In genomic region chr22:23722724-23723123, GRCh38 we compare ENCODE assay signal across 17 cellular contexts. TPM values are rescaled to one million over a fixed set of nuclear protein-coding genes. Genes with fewer than 3 reads are reported as not detected.
A peak's percentile ranks its signal among the peaks of the same experiment; 100 is the strongest.
DNase-seq lines count a peak whose midpoint lies in the region; ATAC-seq and TF ChIP-seq lines count a peak whose summit lies in the region.
"Had no signal": no experiment of that assay in that cellular context is flagged by ENCODE, and none has a peak within 500 bp of the region (broad histone marks: within the 10 kb centered on the region; RNA-seq: fewer than 3 reads in every experiment).

No MANE protein-coding gene starts in this region.

- no peak overlapping the region for H3K4me3 Mint-ChIP-seq in memory B cell
- H3K4me3 Mint-ChIP-seq: CD14-positive monocyte; CD8-positive, alpha-beta T cell; GM23338; IgD-negative memory B cell had no signal

- no peak overlapping the region for H3K27ac Mint-ChIP-seq in memory B cell
- H3K27ac Mint-ChIP-seq: CD14-positive monocyte; CD8-positive, alpha-beta T cell; GM23338 had no signal

- no peak overlapping the region for H3K9ac ChIP-seq in mesenchymal stem cell (ENCODE audit: low read length)

- TF ChIP-seq CTCF in HEK293 (tag by site-specific recombination; IDR thresholded peaks at IDR 0.05) (no peak), thyroid gland (IDR thresholded peaks at IDR 0.05) (no peak)

- WGBS in thyroid gland, 2 donors = 66 to 84% methylated on average over 2 of the region's 2 CpGs
- WGBS in mesenchymal stem cell = 99% methylated on average over 2 of the region's 2 CpGs

- H3K4me3 ChIP-seq in HEK293 (ENCODE audit: low read depth, low read length) (no peak overlapping the region), thyroid gland (replicated peaks in 1 of 3) (no peak overlapping the region), mesenchymal stem cell (ENCODE audit: insufficient read depth in 1 of 2, low read depth in 1 of 2, low read length in 2 of 2) (no peak overlapping the region)
- H3K4me3 ChIP-seq: GM23338 had no signal

- no peak overlapping the region for H2BK5ac ChIP-seq in mesenchymal stem cell (ENCODE audit: low read depth, low read length, poor library complexity, severe bottlenecking)

- peaks cover 2% of the 10 kb centered on the region for H3K4me1 Mint-ChIP-seq in memory B cell
- H3K4me1 Mint-ChIP-seq: GM23338, IgD-negative memory B cell had no signal

- H2BK120ac ChIP-seq in mesenchymal stem cell (ENCODE audit: low read depth, low read length) = no peak overlapping the region

- no peak overlapping the region for H3K27ac ChIP-seq in HEK293 (ENCODE audit: extremely low read depth, low read depth, low read length)
- H3K27ac ChIP-seq in thyroid gland = peak overlapping the region in 2 of 3 donors; percentile 15 to 62
- no peak overlapping the region for H3K27ac ChIP-seq in mesenchymal stem cell (ENCODE audit: low read length, poor library complexity, severe bottlenecking)

- H3K27me3 ChIP-seq in thyroid gland = no peaks in the 10 kb centered on the region
- H3K27me3 ChIP-seq in mesenchymal stem cell (ENCODE audit: control insufficient read depth in 1 of 2, insufficient read depth in 1 of 2, low read length in 2 of 2) = peaks cover 0 to 3% of the 10 kb centered on the region in 2 experiments

- intact Hi-C loops in thyroid gland (cut with DNase I) = no loop called here

- no peak overlapping the region for H2BK12ac ChIP-seq in mesenchymal stem cell (ENCODE audit: low read length in 2 of 2)

- H2AFZ ChIP-seq in mesenchymal stem cell (ENCODE audit: low read depth, low read length) = no peak overlapping the region

- H3K36me3 ChIP-seq in HEK293 (ENCODE audit: control insufficient read depth in 2 of 2, insufficient read depth in 1 of 2, low read length in 2 of 2) (no peaks in the 10 kb centered on the region), thyroid gland (no peaks in the 10 kb centered on the region), mesenchymal stem cell (ENCODE audit: control insufficient read depth in 1 of 2, insufficient read depth in 2 of 2, low read depth in 1 of 2, low read length in 2 of 2) (no peaks in the 10 kb centered on the region)

- ATAC-seq in memory B cell (ENCODE audit: low read depth) = peak; percentile 32
- ATAC-seq: CD8-positive, alpha-beta T cell; GM23338 had no signal

- no peak overlapping the region for H3K18ac ChIP-seq in mesenchymal stem cell (ENCODE audit: low read depth in 1 of 2, low read length in 2 of 2)

- no peak for TF ChIP-seq POLR2A in thyroid gland (IDR thresholded peaks at IDR 0.05)

- H3K27me3 Mint-ChIP-seq in memory B cell = peaks cover 5% of the 10 kb centered on the region

- CTCF ChIA-PET in HEK293 (lab: Yijun Ruan, JAX) = no interaction called here

- no peaks in the 10 kb centered on the region for H3K36me3 Mint-ChIP-seq in memory B cell
- H3K36me3 Mint-ChIP-seq: CD14-positive monocyte; CD8-positive, alpha-beta T cell had no signal

- no peaks in the 10 kb centered on the region for H3K79me1 ChIP-seq in mesenchymal stem cell (replicated peaks; ENCODE audit: low read length, poor library complexity, severe bottlenecking)

- no peak overlapping the region for H3K14ac ChIP-seq in mesenchymal stem cell (ENCODE audit: low read length in 2 of 2)

- H3K4me1 ChIP-seq in HEK293 (ENCODE audit: control insufficient read depth, insufficient read depth, low read length) (no peaks in the 10 kb centered on the region), thyroid gland (peaks cover 3 to 8% of the 10 kb centered on the region in 2 donors), mesenchymal stem cell (ENCODE audit: control insufficient read depth, insufficient read depth, low read depth, low read length) (no peaks in the 10 kb centered on the region)

- no peak overlapping the region for H3K4me2 ChIP-seq in mesenchymal stem cell (ENCODE audit: low read length, poor library complexity, severe bottlenecking)
- H3K4me2 ChIP-seq: GM23338 had no signal

- peak; percentile 6 for DNase-seq in NCI-H69 (lab: John Stamatoyannopoulos, UW)
- DNase-seq in memory B cell (ENCODE audit: low spot score in 2 of 2) = no peak
- DNase-seq in thyroid gland = no peak
- DNase-seq in COLO668 (lab: John Stamatoyannopoulos, UW; ENCODE audit: unreplicated experiment) = no peak
- DNase-seq in SW480 (ENCODE audit: low spot score) = no peak
- no peak for DNase-seq in mesenchymal stem cell
- DNase-seq: CD8-positive, alpha-beta T cell; DMS53; GF-D8; H7 had no signal

- no peak overlapping the region for H3K23ac ChIP-seq in mesenchymal stem cell (ENCODE audit: low read length in 2 of 2)

- no peak overlapping the region for H4K91ac ChIP-seq in mesenchymal stem cell (ENCODE audit: low read length)

- no peak overlapping the region for H3K4ac ChIP-seq in mesenchymal stem cell (ENCODE audit: low read depth in 1 of 2, low read length in 2 of 2)

- H2AK5ac ChIP-seq in mesenchymal stem cell (ENCODE audit: low read length, severe bottlenecking) = no peak overlapping the region

- H3K9me3 ChIP-seq in HEK293 (ENCODE audit: control insufficient read depth, insufficient read depth, low read depth, low read length) (no peaks in the 10 kb centered on the region), thyroid gland (no peaks in the 10 kb centered on the region), mesenchymal stem cell (ENCODE audit: control insufficient read depth, low read length) (no peaks in the 10 kb centered on the region)

- no peak overlapping the region for H2BK15ac ChIP-seq in mesenchymal stem cell (ENCODE audit: low read depth, poor library complexity, severe bottlenecking)

- H4K8ac ChIP-seq in mesenchymal stem cell (ENCODE audit: low read length) = no peak overlapping the region

- POLR2A ChIA-PET in HEK293 (lab: Yijun Ruan, JAX) = no interaction called here

- H3K9me3 Mint-ChIP-seq in memory B cell = no peaks in the 10 kb centered on the region
- H3K9me3 Mint-ChIP-seq: CD14-positive monocyte; CD8-positive, alpha-beta T cell; GM23338; IgD-negative memory B cell had no signal

TF ChIP-seq in HEK293, 187 proteins besides CTCF, POLR2A, EP300 and RAD21:
- TF ChIP-seq SCRT2 (tag by site-specific recombination; IDR thresholded peaks at IDR 0.05) = peak; percentile 92
- no peak for TF ChIP-seq FEZF1 (tag by site-specific recombination; IDR thresholded peaks at IDR 0.05)
- TF ChIP-seq SCRT1 (tag by site-specific recombination; IDR thresholded peaks at IDR 0.05; ENCODE audit: borderline replicate concordance) = peak; percentile 91
TF ChIP-seq in HEK293: peak in this region for 2.

RNA-seq across cellular contexts. Expression of gene ZNF70, which starts 28.2 kb away (rescaled TPM):
- total RNA-seq in thyroid gland = 10 to 100 TPM in 1 of 4 donors, 1 to 10 TPM in 3; 5.0 to 10.7 (median 7.4) TPM
- polyA plus RNA-seq in mesenchymal stem cell (2013, experiment 1 of 2) = 3.8 TPM
- 3.5 TPM for polyA plus RNA-seq in mesenchymal stem cell (2013, experiment 2 of 2)

RNA-seq across cellular contexts. Expression of gene VPREB3, which starts 31.5 kb away (rescaled TPM):
- not detected for total RNA-seq in thyroid gland
- polyA plus RNA-seq in mesenchymal stem cell (2013, experiment 1 of 2) = 0.68 TPM
- polyA plus RNA-seq in mesenchymal stem cell (2013, experiment 2 of 2) = 0.52 TPM
- total RNA-seq: GM23338, H7, HT1080 had no signal

RNA-seq across cellular contexts. Expression of gene RGL4, which starts 31.9 kb away (rescaled TPM):
- total RNA-seq in thyroid gland = 1 to 10 TPM in 1 of 4 donors, under 1 TPM in 1, not detected in 2; 0.25 to 1.3 TPM
- not detected for polyA plus RNA-seq in mesenchymal stem cell (2013, experiment 1 of 2)
- polyA plus RNA-seq in mesenchymal stem cell (2013, experiment 2 of 2) = not detected
- total RNA-seq: A673, GM23338, H7, HT1080 had no signal
- polyA plus RNA-seq: BJ had no signal

RNA-seq across cellular contexts. Expression of gene C22orf15, which starts 40.1 kb away (rescaled TPM):
- not detected for total RNA-seq in thyroid gland
- 0.15 TPM for polyA plus RNA-seq in mesenchymal stem cell (2013, experiment 1 of 2)
- polyA plus RNA-seq in mesenchymal stem cell (2013, experiment 2 of 2) = 0.26 TPM
- polyA plus RNA-seq: IgD-negative memory B cell had no signal

RNA-seq across cellular contexts. Expression of gene CHCHD10, which starts 45.0 kb away (rescaled TPM):
- 100 to 1,000 TPM in 1 of 4 donors, 10 to 100 TPM in 2, 1 to 10 TPM in 1; 9.4 to 154 (median 47.0) TPM for total RNA-seq in thyroid gland
- 425 TPM for polyA plus RNA-seq in mesenchymal stem cell (2013, experiment 1 of 2)
- polyA plus RNA-seq in mesenchymal stem cell (2013, experiment 2 of 2) = 448 TPM
- total RNA-seq: HT1080 had no signal

Comparison
In these comparisons a context has a peak if more than half of its experiments do, and no peak if none do; other contexts are left out.
1. H3K27ac ChIP-seq: peak in thyroid gland (2 of 3); none in HEK293 (single experiment) and mesenchymal stem cell (single experiment).